10 cellular contexts compared by ENCODE assay signal in genomic region chr14:96364911-96365310, GRCh38. TPM values are rescaled to one million over a fixed set of nuclear protein-coding genes. Genes with fewer than 3 reads are reported as not detected.
DNase-seq lines count a peak whose midpoint lies in the region; ATAC-seq and TF ChIP-seq lines count a peak whose summit lies in the region.
"Had no signal": no experiment of that assay in that cellular context is flagged by ENCODE, and none has a peak within 500 bp of the region (broad histone marks: within the 10 kb centered on the region; RNA-seq: fewer than 3 reads in every experiment).

No MANE protein-coding gene starts in this region.

- H4K91ac ChIP-seq in H9 (ENCODE audit: insufficient read length, low read depth, low read length): no peak overlapping the region

- no peak overlapping the region for H4K8ac ChIP-seq in H9 (replicated peaks; ENCODE audit: insufficient read length, low read depth, low read length)

- H3K4me3 Mint-ChIP-seq in H9: peak overlapping the region; percentile 79 to 87
- H3K4me3 Mint-ChIP-seq in progenitor cell of endocrine pancreas (ENCODE audit: low read depth): peak overlapping the region; percentile 87

- no peak overlapping the region for H2AK5ac ChIP-seq in H9 (ENCODE audit: insufficient read length, low read length)

- H2BK12ac ChIP-seq in H9 (ENCODE audit: insufficient read length, low read depth, low read length): no peak overlapping the region

- H3K23ac ChIP-seq in H9 (ENCODE audit: insufficient read length, low read depth, low read length): no peak overlapping the region

- no peak overlapping the region for H3K18ac ChIP-seq in H9 (ENCODE audit: insufficient read length, low read depth, low read length)

- no peak overlapping the region for H3K14ac ChIP-seq in H9 (ENCODE audit: insufficient read depth, low read length)

- H3K4me2 ChIP-seq in H9 (ENCODE audit: insufficient read depth, insufficient read length, low read length): peak overlapping the region; percentile 95
- peak overlapping the region; percentile 86 for H3K4me2 ChIP-seq in PC-9

- H2BK20ac ChIP-seq in H9 (ENCODE audit: low read depth, low read length, poor library complexity, severe bottlenecking): no peak overlapping the region

- H3K79me1 ChIP-seq in H9 (ENCODE audit: insufficient read depth, low read depth, low read length, poor library complexity, severe bottlenecking): peaks cover 11% of the 10 kb centered on the region

- CTCF ChIA-PET in PC-9 (lab: Charles Lee): no interaction called here

- H3K27ac Mint-ChIP-seq in H9: no peak overlapping the region
- peak overlapping the region; percentile 93 for H3K27ac Mint-ChIP-seq in progenitor cell of endocrine pancreas

- peaks cover 18% of the 10 kb centered on the region; the same call in 1 of the 2 replicates for H3K79me2 ChIP-seq in H9 (ENCODE audit: insufficient read depth, low read length)
- peaks cover 43% of the 10 kb centered on the region for H3K79me2 ChIP-seq in PC-9 (ENCODE audit: low read depth)

- TF ChIP-seq CTCF in H9 (conservative IDR thresholded peaks at IDR 0.05) (no peak), PC-9 (conservative IDR thresholded peaks at IDR 0.05) (no peak), epithelial cell of proximal tubule (conservative IDR thresholded peaks at IDR 0.05; ENCODE audit: low read depth, low read length) (no peak), progenitor cell of endocrine pancreas (IDR thresholded peaks at IDR 0.05; ENCODE audit: unreplicated experiment) (no peak)

- H2AFZ ChIP-seq in H9 (ENCODE audit: low read length) (no peak overlapping the region), PC-9 (no peak overlapping the region)

- H3K27ac ChIP-seq in H9 (ENCODE audit: insufficient read length, low read depth, low read length): no peak overlapping the region
- H3K27ac ChIP-seq in PC-9: no peak overlapping the region

- WGBS in H9 (ENCODE audit: extremely low coverage, insufficient read length, low lambda C conversion rate): no CpG with 5 or more reads among the region's 3 CpGs

- H2BK15ac ChIP-seq in H9 (ENCODE audit: low read depth, low read length): no peak overlapping the region

- H3K9me2 ChIP-seq in PC-9 (ENCODE audit: insufficient read depth): no peaks in the 10 kb centered on the region

- H3K4me1 Mint-ChIP-seq in H9: peaks cover 45 to 51% of the 10 kb centered on the region in 2 experiments
- H3K4me1 Mint-ChIP-seq in progenitor cell of endocrine pancreas (ENCODE audit: low read depth): peaks cover 41% of the 10 kb centered on the region

- H3K27me3 Mint-ChIP-seq in H9 (ENCODE audit: low read depth): no peaks in the 10 kb centered on the region
- no peaks in the 10 kb centered on the region for H3K27me3 Mint-ChIP-seq in progenitor cell of endocrine pancreas

- ATAC-seq in left cardiac atrium (no peak), HG02885 (IDR thresholded peaks at IDR 0.05; ENCODE audit: poor library complexity, unreplicated experiment) (no peak), GM21717 (IDR thresholded peaks at IDR 0.05; ENCODE audit: unreplicated experiment) (no peak)

- peaks cover 15% of the 10 kb centered on the region for H3K23me2 ChIP-seq in H9 (ENCODE audit: insufficient read length, low read depth, low read length, poor library complexity, severe bottlenecking)

- H3K36me3 ChIP-seq in PC-9 (ENCODE audit: low read depth): no peaks in the 10 kb centered on the region
- H3K36me3 ChIP-seq: neutrophil had no signal

- no peak for DNase-seq in H9
- no peak for DNase-seq in PC-9
- DNase-seq in epithelial cell of proximal tubule (ENCODE audit: low read depth): no peak
- no peak for DNase-seq in progenitor cell of endocrine pancreas (ENCODE audit: low spot score, unreplicated experiment)
- DNase-seq in left cardiac atrium: no peak
- DNase-seq: activated gamma-delta T cell treated with Interleukin-2 at 50 U/mL for 16 hours, NCI-H1436 treated with DMSO at 0.1 percent for 48 hours had no signal

- no peak overlapping the region for H3K4ac ChIP-seq in H9 (ENCODE audit: low read depth, low read length)

- H4K20me1 ChIP-seq in H9 (ENCODE audit: control insufficient read depth, insufficient read depth, insufficient read length) (no peaks in the 10 kb centered on the region), PC-9 (ENCODE audit: insufficient read depth) (no peaks in the 10 kb centered on the region)

- no TSS peak for BruUV-seq in PC-9 (replicated peaks; lab: Mats Ljungman, UMichigan)

- no peak overlapping the region for H3K56ac ChIP-seq in H9 (ENCODE audit: insufficient read length, low read depth, low read length)

- intact Hi-C loops in PC-9 (cut with micrococcal nuclease; ENCODE audit: unreplicated experiment) (loop anchor here (5.0 kb wide), 1 partner anchor 137 kb away; the partner anchor contains the start of gene PAPOLA), left cardiac atrium (cut with DNase I) (loop anchor here in 1 of 2 donors (2.0 kb wide), 1 partner anchor 26 kb away; no protein-coding TSS in a partner anchor)

- H3K27me3 ChIP-seq in H9 (ENCODE audit: insufficient read depth, low read length) (no peaks in the 10 kb centered on the region), PC-9 (ENCODE audit: insufficient read depth, low read depth) (no peaks in the 10 kb centered on the region)
- H3K27me3 ChIP-seq: neutrophil had no signal

- H2BK5ac ChIP-seq in H9 (ENCODE audit: insufficient read length, low read length): no peak overlapping the region

- H3K4me1 ChIP-seq in H9 (ENCODE audit: insufficient read depth, low read length): peaks cover 2% of the 10 kb centered on the region; the same call in 1 of the 2 replicates
- peaks cover 21% of the 10 kb centered on the region for H3K4me1 ChIP-seq in PC-9 (replicated peaks; ENCODE audit: insufficient read depth)

- H3K4me3 ChIP-seq in PC-9: peak overlapping the region; percentile 95; the same call in 1 of the 2 replicates
- H3K4me3 ChIP-seq in epithelial cell of proximal tubule (ENCODE audit: low read depth, low read length): peak overlapping the region; percentile 94

- no peak overlapping the region for H4K5ac ChIP-seq in H9 (ENCODE audit: insufficient read length, low read depth, low read length)

- no peak overlapping the region for H2BK120ac ChIP-seq in H9 (ENCODE audit: low read depth, low read length, poor library complexity, severe bottlenecking)

- POLR2A ChIA-PET in PC-9 (lab: Charles Lee; ENCODE audit: unreplicated experiment): no interaction called here

- no peak overlapping the region for H3T11ph ChIP-seq in H9 (ENCODE audit: low read length)

- H3K9me3 Mint-ChIP-seq in H9: peaks cover 7 to 9% of the 10 kb centered on the region in 2 experiments
- no peaks in the 10 kb centered on the region for H3K9me3 Mint-ChIP-seq in progenitor cell of endocrine pancreas (ENCODE audit: low read depth)

- H3K9me3 ChIP-seq in H9 (ENCODE audit: control insufficient read depth, low read depth, low read length) (no peaks in the 10 kb centered on the region), PC-9 (ENCODE audit: insufficient read depth, low read depth) (no peaks in the 10 kb centered on the region)
- H3K9me3 ChIP-seq: neutrophil had no signal

- H3K36me3 Mint-ChIP-seq in H9 (ENCODE audit: insufficient read depth in 1 of 3, low read depth in 3 of 3) (peaks cover 9 to 16% (median 11%) of the 10 kb centered on the region in 3 experiments; a peak in 6 of 7 replicates), progenitor cell of endocrine pancreas (ENCODE audit: insufficient read depth) (peaks cover 12% of the 10 kb centered on the region)

- H3F3A ChIP-seq in PC-9 (ENCODE audit: insufficient read depth, low read depth): peaks cover 10% of the 10 kb centered on the region; the same call in 1 of the 2 replicates

- no peak overlapping the region for H3K9ac ChIP-seq in H9 (ENCODE audit: extremely low read depth, insufficient read length, low read length)

RNA-seq across cellular contexts. Expression of gene GSKIP, which starts 1.6 kb away (rescaled TPM):
- total RNA-seq in H9 (2021) (28.6 and 34.0 TPM in 2 replicates), PC-9 (2021) (7.2 and 13.4 TPM in 2 replicates), epithelial cell of proximal tubule (34.8 and 42.6 TPM in 2 replicates), progenitor cell of endocrine pancreas (26.0 and 27.3 TPM in 2 replicates), left cardiac atrium (10 to 100 TPM; 10.2 to 11.2 TPM)

RNA-seq across cellular contexts. Expression of gene ATG2B, which starts 1.8 kb away (rescaled TPM):
- 10.9 and 12.6 TPM in 2 replicates for total RNA-seq in H9 (2021)
- 3.9 and 6.6 TPM in 2 replicates for total RNA-seq in PC-9 (2021)
- 6.8 and 8.6 TPM in 2 replicates for total RNA-seq in epithelial cell of proximal tubule
- total RNA-seq in progenitor cell of endocrine pancreas: 24.5 and 25.1 TPM in 2 replicates
- 10 to 100 TPM; 12.4 to 13.3 TPM for total RNA-seq in left cardiac atrium

RNA-seq across cellular contexts. Expression of gene AK7, which starts 27.0 kb away (rescaled TPM):
- total RNA-seq in H9 (2021): 2.3 and 2.5 TPM in 2 replicates
- 2.1 and 2.5 TPM in 2 replicates for total RNA-seq in PC-9 (2021)
- 3.0 and 4.9 TPM in 2 replicates for total RNA-seq in epithelial cell of proximal tubule
- 4.0 and 5.9 TPM in 2 replicates for total RNA-seq in progenitor cell of endocrine pancreas
- under 1 TPM; 0.47 to 0.73 TPM for total RNA-seq in left cardiac atrium
